In the genomic region with DNA sequence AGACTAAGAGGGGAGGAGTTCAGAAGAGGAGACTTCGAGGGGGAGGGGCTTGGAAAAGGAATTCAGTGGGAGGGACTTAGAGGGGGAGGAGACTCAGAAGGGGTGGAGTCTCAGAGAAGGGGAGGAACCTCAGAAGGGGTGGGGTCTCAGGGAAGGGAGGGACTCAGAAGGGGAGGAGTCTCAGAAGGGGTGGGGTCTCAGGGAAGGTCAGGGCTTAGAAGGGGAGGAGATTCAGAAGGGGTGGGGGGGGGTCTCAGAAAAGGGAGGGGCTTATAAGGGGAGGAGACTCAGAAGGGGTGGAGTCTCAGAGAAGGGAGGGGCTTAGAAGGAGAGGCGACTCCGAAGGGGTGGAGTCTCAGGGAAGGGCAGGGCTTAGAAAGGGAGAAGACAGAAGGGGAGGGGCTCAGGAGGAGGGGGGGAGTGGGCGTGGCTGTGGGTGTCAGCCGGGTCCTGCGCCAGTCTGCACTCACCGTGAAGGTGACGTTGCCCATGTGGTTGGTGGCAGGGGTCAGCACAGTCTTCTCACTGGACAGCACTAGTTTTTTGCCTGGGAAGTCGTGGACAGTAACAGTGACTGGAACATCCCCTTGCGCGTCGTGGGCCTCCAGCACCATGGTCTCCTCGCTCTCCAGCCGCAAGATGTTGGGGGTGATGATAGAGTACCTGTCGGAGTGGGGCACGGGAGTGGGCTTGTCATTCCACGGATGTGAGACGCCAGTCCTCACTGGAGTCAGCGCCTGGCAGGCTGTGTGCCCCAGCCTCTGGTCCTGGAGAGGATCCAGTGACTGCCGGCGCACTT, we compare ENCODE assay signal across 9 cellular contexts. TPM values are rescaled to one million over a fixed set of nuclear protein-coding genes. Genes with fewer than 3 reads are reported as not detected.
DNase-seq lines count a peak whose midpoint lies in the region; ATAC-seq and TF ChIP-seq lines count a peak whose summit lies in the region.
"Had no signal": no experiment of that assay in that cellular context is flagged by ENCODE, and none has a peak within 500 bp of the region (broad histone marks: within the 10 kb centered on the region; RNA-seq: fewer than 3 reads in every experiment).

No MANE protein-coding gene starts in this region.

- no peaks in the 10 kb centered on the region for H3K9me3 ChIP-seq in HEK293 (ENCODE audit: control insufficient read depth, insufficient read depth, low read depth, low read length)

- H3K9me3 Mint-ChIP-seq in activated naive CD4-positive, alpha-beta T cell treated with anti-CD3 and anti-CD28 coated beads, Interleukin-2, amount 10 ng/mL, durations not matched to agents 7 days and 5 days: peaks cover 6% of the 10 kb centered on the region

- no peak overlapping the region for H3K27ac ChIP-seq in HEK293 (ENCODE audit: extremely low read depth, low read depth, low read length)

- no peaks in the 10 kb centered on the region for H3K4me1 ChIP-seq in HEK293 (ENCODE audit: control insufficient read depth, insufficient read depth, low read length)

- POLR2A ChIA-PET in HEK293 (lab: Yijun Ruan, JAX): no interaction called here

- CTCF ChIA-PET in HEK293 (lab: Yijun Ruan, JAX): interaction anchor here (0.6 kb wide), 1 partner anchor 731 kb away, joined by 4 read pairs; no protein-coding TSS in a partner anchor
- CTCF ChIA-PET in activated naive CD4-positive, alpha-beta T cell treated with anti-CD3 and anti-CD28 coated beads, Interleukin-2, amount 10 ng/mL, durations not matched to agents 7 days and 5 days (lab: Charles Lee): no interaction called here

- DNase-seq in AG20443 (ENCODE audit: low spot score) (peak; percentile 51), left lobe of liver (ENCODE audit: low spot score) (peak; percentile 96), NK-92 (lab: John Stamatoyannopoulos, UW; ENCODE audit: unreplicated experiment) (no peak)
- peak; percentile 52 for DNase-seq in activated naive CD4-positive, alpha-beta T cell treated with anti-CD3 and anti-CD28 coated beads, Interleukin-2, amount 10 ng/mL, durations not matched to agents 7 days and 5 days

- H3K36me3 Mint-ChIP-seq in activated naive CD4-positive, alpha-beta T cell treated with anti-CD3 and anti-CD28 coated beads, Interleukin-2, amount 10 ng/mL, durations not matched to agents 7 days and 5 days: no peaks in the 10 kb centered on the region

- ATAC-seq in left lobe of liver (peak; percentile 69), GM18505 (IDR thresholded peaks at IDR 0.05; ENCODE audit: unreplicated experiment) (no peak), GM21515 (IDR thresholded peaks at IDR 0.05; ENCODE audit: unreplicated experiment) (no peak), HG03108 (IDR thresholded peaks at IDR 0.05; ENCODE audit: unreplicated experiment) (no peak)

- no peak overlapping the region for H3K4me3 ChIP-seq in HEK293 (ENCODE audit: low read depth, low read length)

- no peaks in the 10 kb centered on the region for H3K36me3 ChIP-seq in HEK293 (ENCODE audit: control insufficient read depth in 2 of 2, insufficient read depth in 1 of 2, low read length in 2 of 2)

- H3K4me3 Mint-ChIP-seq in activated naive CD4-positive, alpha-beta T cell treated with anti-CD3 and anti-CD28 coated beads, Interleukin-2, amount 10 ng/mL, durations not matched to agents 7 days and 5 days: no peak overlapping the region
- H3K4me3 Mint-ChIP-seq: T-helper 1 cell treated with Interleukin-12 subunit alpha and Interleukin-12 subunit beta and Interleukin-4 antibody, amounts not matched to agents 30 μg/mL and 1 μg/mL, for 36 hours had no signal

- H3K27me3 Mint-ChIP-seq in activated naive CD4-positive, alpha-beta T cell treated with anti-CD3 and anti-CD28 coated beads, Interleukin-2, amount 10 ng/mL, durations not matched to agents 7 days and 5 days: peaks cover 53% of the 10 kb centered on the region

- no peak for TF ChIP-seq CTCF in HEK293 (tag by site-specific recombination; IDR thresholded peaks at IDR 0.05)

- no peak for TF ChIP-seq POLR2A in GM18505 (IDR thresholded peaks at IDR 0.05; ENCODE audit: borderline replicate concordance, extremely low read depth, insufficient read depth, insufficient read length)

- no peak overlapping the region for H3K27ac Mint-ChIP-seq in activated naive CD4-positive, alpha-beta T cell treated with anti-CD3 and anti-CD28 coated beads, Interleukin-2, amount 10 ng/mL, durations not matched to agents 7 days and 5 days

- H3K4me1 Mint-ChIP-seq in activated naive CD4-positive, alpha-beta T cell treated with anti-CD3 and anti-CD28 coated beads, Interleukin-2, amount 10 ng/mL, durations not matched to agents 7 days and 5 days: peaks cover 24% of the 10 kb centered on the region

TF ChIP-seq in HEK293, 187 proteins besides CTCF, POLR2A, EP300 and RAD21:
- TF ChIP-seq SP3 (tag by site-specific recombination; IDR thresholded peaks at IDR 0.05) (peak; percentile 82), SCRT2 (tag by site-specific recombination; IDR thresholded peaks at IDR 0.05) (no peak), KLF9 (tag by site-specific recombination; IDR thresholded peaks at IDR 0.05; ENCODE audit: low read depth) (peak; percentile 87), ZNF623 (tag by site-specific recombination; IDR thresholded peaks at IDR 0.05) (no peak), ZFHX2 (tag by site-specific recombination; conservative IDR thresholded peaks at IDR 0.05) (peak; percentile 24; the same call in 1 of the 2 replicates), ZNF155 (tag by site-specific recombination; IDR thresholded peaks at IDR 0.05) (no peak), KLF1 (tag by site-specific recombination; IDR thresholded peaks at IDR 0.05) (peak; percentile 52; the same call in 1 of the 2 replicates), ZNF792 (tag by site-specific recombination; IDR thresholded peaks at IDR 0.05) (no peak), EGR2 (tag by site-specific recombination; IDR thresholded peaks at IDR 0.05; ENCODE audit: low read depth) (peak; percentile 28; the same call in 1 of the 2 replicates), ZFP37 (tag by site-specific recombination; IDR thresholded peaks at IDR 0.05) (no peak), ZNF426 (tag by site-specific recombination; IDR thresholded peaks at IDR 0.05) (no peak), SP2 (tag by site-specific recombination; IDR thresholded peaks at IDR 0.05) (peak; percentile 62)
- TF ChIP-seq, protein P1, sequence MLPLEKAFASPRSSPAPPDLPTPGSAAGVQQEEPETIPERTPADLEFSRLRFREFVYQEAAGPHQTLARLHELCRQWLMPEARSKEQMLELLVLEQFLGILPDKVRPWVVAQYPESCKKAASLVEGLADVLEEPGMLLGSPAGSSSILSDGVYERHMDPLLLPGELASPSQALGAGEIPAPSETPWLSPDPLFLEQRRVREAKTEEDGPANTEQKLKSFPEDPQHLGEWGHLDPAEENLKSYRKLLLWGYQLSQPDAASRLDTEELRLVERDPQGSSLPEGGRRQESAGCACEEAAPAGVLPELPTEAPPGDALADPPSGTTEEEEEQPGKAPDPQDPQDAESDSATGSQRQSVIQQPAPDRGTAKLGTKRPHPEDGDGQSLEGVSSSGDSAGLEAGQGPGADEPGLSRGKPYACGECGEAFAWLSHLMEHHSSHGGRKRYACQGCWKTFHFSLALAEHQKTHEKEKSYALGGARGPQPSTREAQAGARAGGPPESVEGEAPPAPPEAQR (tag by site-specific recombination; IDR thresholded peaks at IDR 0.05): no peak

RNA-seq across cellular contexts. Expression of a gene that starts 1.5 kb away (rescaled TPM):
- 11,297 TPM for total RNA-seq in left lobe of liver

RNA-seq across cellular contexts. Expression of a gene that starts 18.4 kb away (rescaled TPM):
- total RNA-seq in left lobe of liver: 28.8 TPM

RNA-seq across cellular contexts. Expression of a gene that starts 20.5 kb away (rescaled TPM):
- total RNA-seq in left lobe of liver: 9.0 TPM

RNA-seq across cellular contexts. Expression of a gene that starts 48.3 kb away (rescaled TPM):
- 1.1 TPM for total RNA-seq in left lobe of liver

RNA-seq across cellular contexts. Expression of a gene that starts 49.0 kb away (rescaled TPM):
- 8.3 TPM for total RNA-seq in left lobe of liver
